13 cellular contexts compared by ENCODE assay signal in the genomic region with DNA sequence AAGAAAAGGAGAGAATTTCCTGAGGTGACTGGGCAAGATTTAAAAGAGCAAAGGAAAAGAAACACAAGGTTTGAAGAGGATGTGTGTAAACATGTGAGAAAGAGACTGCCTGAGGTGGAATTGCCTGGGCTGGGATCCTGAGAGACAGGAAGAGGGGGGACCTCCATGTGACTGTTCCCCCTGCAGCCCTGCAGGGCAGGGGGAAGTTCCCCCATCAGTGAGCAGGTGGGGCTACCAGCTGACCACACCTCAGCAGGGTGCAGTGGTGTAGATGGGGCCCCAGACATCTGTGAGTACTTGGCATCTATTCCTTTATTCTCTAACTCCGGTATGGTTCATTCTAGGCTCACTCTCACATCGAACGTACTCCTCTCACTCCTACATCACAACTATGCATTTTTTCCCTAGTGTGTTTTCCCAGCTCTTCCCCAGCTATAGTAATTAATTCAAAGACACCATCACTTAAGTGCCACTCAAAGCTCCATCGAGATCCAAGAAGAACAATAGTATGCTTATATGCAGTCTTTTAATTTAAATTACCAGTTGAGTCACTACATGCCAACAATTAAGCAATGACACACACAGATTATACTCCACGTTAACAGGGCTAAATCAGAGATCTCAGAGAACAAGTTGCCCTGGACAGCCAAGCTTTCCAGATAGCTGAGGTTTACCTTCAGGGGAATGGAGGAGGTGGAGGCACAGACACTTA. TPM values are rescaled to one million over a fixed set of nuclear protein-coding genes. Genes with fewer than 3 reads are reported as not detected.
A peak's percentile ranks its signal among the peaks of the same experiment; 100 is the strongest.
DNase-seq lines count a peak whose midpoint lies in the region; ATAC-seq and FAIRE-seq lines count a peak whose summit lies in the region.
"Had no signal": no experiment of that assay in that cellular context is flagged by ENCODE, and none has a peak within 500 bp of the region (broad histone marks: within the 10 kb centered on the region; RNA-seq: fewer than 3 reads in every experiment).

No MANE protein-coding gene starts in this region.

- no peaks in the 10 kb centered on the region for H3K9me3 ChIP-seq in SJCRH30 (replicated peaks)

- no peak overlapping the region for H3K4me3 Mint-ChIP-seq in activated naive CD4-positive, alpha-beta T cell treated with anti-CD3 and anti-CD28 coated beads for 36 hours

- FAIRE-seq in HTR-8/SVneo (lab: Jason Lieb, UNC): no peak
- FAIRE-seq: H54, urothelium cell line had no signal

- DNase-seq in COLO668 (lab: John Stamatoyannopoulos, UW; ENCODE audit: unreplicated experiment) (peak; percentile 63), HTR-8/SVneo (ENCODE audit: insufficient read length, low spot score) (peak; percentile 25), SJCRH30 (peak; percentile 65 to 73), foreskin melanocyte (peak; percentile 55), DMS153 treated with DMSO at 0.1 percent for 48 hours (lab: John Stamatoyannopoulos, UW; ENCODE audit: unreplicated experiment) (no peak), midbrain (lab: John Stamatoyannopoulos, UW) (no peak)
- DNase-seq in activated naive CD4-positive, alpha-beta T cell treated with anti-CD3 and anti-CD28 coated beads for 36 hours: no peak
- DNase-seq: activated CD8-positive, alpha-beta memory T cell treated with anti-CD3 and anti-CD28 coated beads, Interleukin-2, amount 50 U/mL, for 4 hours; anterior cingulate cortex; T-helper 9 cell had no signal

- H3K4me1 ChIP-seq in SJCRH30: peaks cover 26% of the 10 kb centered on the region

- intact Hi-C loops in activated naive CD4-positive, alpha-beta T cell treated with anti-CD3 and anti-CD28 coated beads for 36 hours (cut with micrococcal nuclease): no loop called here

- peak overlapping the region; percentile 36 for H3K27ac ChIP-seq in SJCRH30

- no peaks in the 10 kb centered on the region for H3K4me1 Mint-ChIP-seq in activated naive CD4-positive, alpha-beta T cell treated with anti-CD3 and anti-CD28 coated beads for 36 hours (ENCODE audit: low read depth)

- ATAC-seq in GM21619 (IDR thresholded peaks at IDR 0.05; ENCODE audit: unreplicated experiment): no peak

- H3K36me3 Mint-ChIP-seq in activated naive CD4-positive, alpha-beta T cell treated with anti-CD3 and anti-CD28 coated beads for 36 hours (ENCODE audit: low read depth): no peaks in the 10 kb centered on the region

- CTCF ChIA-PET in activated naive CD4-positive, alpha-beta T cell treated with anti-CD3 and anti-CD28 coated beads for 36 hours (lab: Charles Lee): no interaction called here

- no peaks in the 10 kb centered on the region for H3K36me3 ChIP-seq in SJCRH30

- H3K9me3 Mint-ChIP-seq in activated naive CD4-positive, alpha-beta T cell treated with anti-CD3 and anti-CD28 coated beads for 36 hours: no peaks in the 10 kb centered on the region

- H3K27me3 Mint-ChIP-seq in activated naive CD4-positive, alpha-beta T cell treated with anti-CD3 and anti-CD28 coated beads for 36 hours (ENCODE audit: low read depth): peaks cover 1% of the 10 kb centered on the region

- 0 out of 2 replicates have a peak overlapping the region, but pooled peaks have one; percentile 5 for H3K4me3 ChIP-seq in SJCRH30

- H3K27me3 ChIP-seq in SJCRH30: no peaks in the 10 kb centered on the region

- H3K27ac Mint-ChIP-seq in activated naive CD4-positive, alpha-beta T cell treated with anti-CD3 and anti-CD28 coated beads for 36 hours: no peak overlapping the region

RNA-seq across cellular contexts. Expression of a gene that starts 42.7 kb away (rescaled TPM):
- 40.0 and 44.2 TPM in 2 replicates for total RNA-seq in SJCRH30 (2014; rRNA removed; shearing (Covaris generic))
- under 1 TPM; 0.12 to 0.19 TPM for total RNA-seq in activated naive CD4-positive, alpha-beta T cell treated with anti-CD3 and anti-CD28 coated beads for 36 hours

Comparison
In these comparisons a context has a peak if more than half of its experiments do, and no peak if none do; other contexts are left out.
1. DNase-seq: peak in COLO668 (single experiment), HTR-8/SVneo (single experiment), SJCRH30 (2 of 2) and foreskin melanocyte (single experiment); none in activated naive CD4-positive, alpha-beta T cell treated with anti-CD3 and anti-CD28 coated beads for 36 hours (single experiment), DMS153 treated with DMSO at 0.1 percent for 48 hours (single experiment) and midbrain (single experiment).
2. RNA of a gene that starts 42.7 kb away (total RNA-seq): 40.0 to 44.2 TPM in SJCRH30; 0.12 to 0.19 TPM in activated naive CD4-positive, alpha-beta T cell treated with anti-CD3 and anti-CD28 coated beads for 36 hours; every median in the first group is over 10 times any median in the second.